1 cellular context compared by ENCODE assay signal in the genomic region with DNA sequence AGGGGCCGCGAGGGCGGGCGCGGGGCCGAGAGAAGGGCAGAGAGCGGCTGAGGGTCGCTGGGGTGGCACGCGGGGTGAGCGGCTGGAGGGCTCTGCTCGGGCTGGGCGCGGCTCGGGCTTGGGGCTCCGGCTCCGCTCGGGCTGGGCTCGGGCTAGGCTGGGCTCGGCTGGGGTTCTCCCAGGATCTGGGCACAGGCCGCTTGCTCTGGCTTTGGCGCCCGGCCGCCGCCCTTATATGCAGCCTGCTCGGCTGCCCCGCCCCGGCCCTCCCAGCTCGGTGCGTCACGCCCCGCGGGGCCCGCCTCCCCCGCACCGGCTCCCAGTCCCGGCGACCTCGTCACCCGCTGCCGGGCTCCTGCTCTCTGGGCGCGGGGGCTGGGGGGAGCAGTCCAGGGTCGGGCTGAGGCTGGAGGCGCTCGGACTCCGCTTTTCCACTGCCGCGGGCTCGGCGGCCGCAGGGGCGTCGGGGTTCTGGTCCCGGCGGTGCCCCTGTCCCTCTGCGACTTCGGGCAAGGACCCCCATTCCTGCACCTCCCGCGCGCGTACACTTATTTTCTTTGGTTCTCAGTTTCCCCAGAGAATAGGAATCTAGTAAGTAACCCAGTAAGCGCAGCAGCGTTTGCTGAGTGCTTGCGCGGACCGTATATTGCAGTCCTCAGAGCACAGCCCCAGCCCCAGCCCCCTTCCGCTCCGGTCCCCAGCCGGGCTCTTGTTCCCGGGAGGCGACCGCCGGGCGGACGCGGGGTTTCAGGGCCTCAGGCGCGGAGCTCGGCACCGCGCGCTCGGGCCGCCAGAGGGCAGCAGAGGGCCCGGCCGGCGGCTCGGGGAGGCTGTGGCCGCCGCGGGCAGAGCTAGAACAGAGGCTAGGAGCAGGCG.
TF ChIP-seq lines count a peak whose summit lies in the region.

A gene with protein sequence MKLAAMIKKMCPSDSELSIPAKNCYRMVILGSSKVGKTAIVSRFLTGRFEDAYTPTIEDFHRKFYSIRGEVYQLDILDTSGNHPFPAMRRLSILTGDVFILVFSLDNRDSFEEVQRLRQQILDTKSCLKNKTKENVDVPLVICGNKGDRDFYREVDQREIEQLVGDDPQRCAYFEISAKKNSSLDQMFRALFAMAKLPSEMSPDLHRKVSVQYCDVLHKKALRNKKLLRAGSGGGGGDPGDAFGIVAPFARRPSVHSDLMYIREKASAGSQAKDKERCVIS (minus strand): TSS at position 207 of the 876 bp plus-strand sequence. CDS start 214 bp downstream, outside the sequence.

TF ChIP-seq in HepG2, 621 proteins besides CTCF, POLR2A, EP300 and RAD21 (continued from another document and continues in another):
- TF ChIP-seq, protein P1, sequence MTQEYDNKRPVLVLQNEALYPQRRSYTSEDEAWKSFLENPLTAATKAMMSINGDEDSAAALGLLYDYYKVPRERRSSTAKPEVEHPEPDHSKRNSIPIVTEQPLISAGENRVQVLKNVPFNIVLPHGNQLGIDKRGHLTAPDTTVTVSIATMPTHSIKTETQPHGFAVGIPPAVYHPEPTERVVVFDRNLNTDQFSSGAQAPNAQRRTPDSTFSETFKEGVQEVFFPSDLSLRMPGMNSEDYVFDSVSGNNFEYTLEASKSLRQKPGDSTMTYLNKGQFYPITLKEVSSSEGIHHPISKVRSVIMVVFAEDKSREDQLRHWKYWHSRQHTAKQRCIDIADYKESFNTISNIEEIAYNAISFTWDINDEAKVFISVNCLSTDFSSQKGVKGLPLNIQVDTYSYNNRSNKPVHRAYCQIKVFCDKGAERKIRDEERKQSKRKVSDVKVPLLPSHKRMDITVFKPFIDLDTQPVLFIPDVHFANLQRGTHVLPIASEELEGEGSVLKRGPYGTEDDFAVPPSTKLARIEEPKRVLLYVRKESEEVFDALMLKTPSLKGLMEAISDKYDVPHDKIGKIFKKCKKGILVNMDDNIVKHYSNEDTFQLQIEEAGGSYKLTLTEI (CRISPR knock-in tag; conservative IDR thresholded peaks at IDR 0.05), result no peak
- TF ChIP-seq HIVEP1 (CRISPR knock-in tag; IDR thresholded peaks at IDR 0.05) (no peak), MBNL3 (CRISPR knock-in tag; conservative IDR thresholded peaks at IDR 0.05) (no peak), TGIF2 (CRISPR knock-in tag; IDR thresholded peaks at IDR 0.05) (no peak), ZNF343 (CRISPR knock-in tag; IDR thresholded peaks at IDR 0.05) (no peak), NFIB (CRISPR knock-in tag; IDR thresholded peaks at IDR 0.05; ENCODE audit: borderline replicate concordance) (no peak), ZNF660 (CRISPR knock-in tag; IDR thresholded peaks at IDR 0.05; ENCODE audit: borderline replicate concordance, low read depth) (no peak), FOSL1 (CRISPR knock-in tag; IDR thresholded peaks at IDR 0.05; ENCODE audit: borderline replicate concordance) (no peak), HNF4G (IDR thresholded peaks at IDR 0.05; ENCODE audit: borderline replicate concordance, low read depth, low read length) (no peak), HNF4G (CRISPR knock-in tag; IDR thresholded peaks at IDR 0.05; ENCODE audit: borderline replicate concordance, low read depth) (0 out of 2 replicates have a peak, but pooled peaks have one; percentile 34), MATR3 (CRISPR knock-in tag; IDR thresholded peaks at IDR 0.05) (no peak), GATAD2A (CRISPR knock-in tag; IDR thresholded peaks at IDR 0.05) (no peak), ZEB1 (IDR thresholded peaks at IDR 0.05; ENCODE audit: insufficient replicate concordance, low read depth) (no peak), ZNF230 (CRISPR knock-in tag; IDR thresholded peaks at IDR 0.05) (0 out of 2 replicates have a peak, but pooled peaks have one; percentile 13), SIX1 (CRISPR knock-in tag; IDR thresholded peaks at IDR 0.05; ENCODE audit: borderline replicate concordance) (no peak), SOX5 (CRISPR knock-in tag; IDR thresholded peaks at IDR 0.05; ENCODE audit: borderline replicate concordance) (no peak; the same call in 1 of the 2 replicates), JDP2 (CRISPR knock-in tag; IDR thresholded peaks at IDR 0.05; ENCODE audit: borderline replicate concordance) (no peak), CBX1 (IDR thresholded peaks at IDR 0.05; ENCODE audit: low read depth) (peak; percentile 37), ZNF672 (CRISPR knock-in tag; IDR thresholded peaks at IDR 0.05) (no peak), ETV6 (CRISPR knock-in tag; conservative IDR thresholded peaks at IDR 0.05) (no peak)
- TF ChIP-seq, protein P2, sequence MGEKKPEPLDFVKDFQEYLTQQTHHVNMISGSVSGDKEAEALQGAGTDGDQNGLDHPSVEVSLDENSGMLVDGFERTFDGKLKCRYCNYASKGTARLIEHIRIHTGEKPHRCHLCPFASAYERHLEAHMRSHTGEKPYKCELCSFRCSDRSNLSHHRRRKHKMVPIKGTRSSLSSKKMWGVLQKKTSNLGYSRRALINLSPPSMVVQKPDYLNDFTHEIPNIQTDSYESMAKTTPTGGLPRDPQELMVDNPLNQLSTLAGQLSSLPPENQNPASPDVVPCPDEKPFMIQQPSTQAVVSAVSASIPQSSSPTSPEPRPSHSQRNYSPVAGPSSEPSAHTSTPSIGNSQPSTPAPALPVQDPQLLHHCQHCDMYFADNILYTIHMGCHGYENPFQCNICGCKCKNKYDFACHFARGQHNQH (CRISPR knock-in tag; IDR thresholded peaks at IDR 0.05), result no peak
- TF ChIP-seq, protein P3, sequence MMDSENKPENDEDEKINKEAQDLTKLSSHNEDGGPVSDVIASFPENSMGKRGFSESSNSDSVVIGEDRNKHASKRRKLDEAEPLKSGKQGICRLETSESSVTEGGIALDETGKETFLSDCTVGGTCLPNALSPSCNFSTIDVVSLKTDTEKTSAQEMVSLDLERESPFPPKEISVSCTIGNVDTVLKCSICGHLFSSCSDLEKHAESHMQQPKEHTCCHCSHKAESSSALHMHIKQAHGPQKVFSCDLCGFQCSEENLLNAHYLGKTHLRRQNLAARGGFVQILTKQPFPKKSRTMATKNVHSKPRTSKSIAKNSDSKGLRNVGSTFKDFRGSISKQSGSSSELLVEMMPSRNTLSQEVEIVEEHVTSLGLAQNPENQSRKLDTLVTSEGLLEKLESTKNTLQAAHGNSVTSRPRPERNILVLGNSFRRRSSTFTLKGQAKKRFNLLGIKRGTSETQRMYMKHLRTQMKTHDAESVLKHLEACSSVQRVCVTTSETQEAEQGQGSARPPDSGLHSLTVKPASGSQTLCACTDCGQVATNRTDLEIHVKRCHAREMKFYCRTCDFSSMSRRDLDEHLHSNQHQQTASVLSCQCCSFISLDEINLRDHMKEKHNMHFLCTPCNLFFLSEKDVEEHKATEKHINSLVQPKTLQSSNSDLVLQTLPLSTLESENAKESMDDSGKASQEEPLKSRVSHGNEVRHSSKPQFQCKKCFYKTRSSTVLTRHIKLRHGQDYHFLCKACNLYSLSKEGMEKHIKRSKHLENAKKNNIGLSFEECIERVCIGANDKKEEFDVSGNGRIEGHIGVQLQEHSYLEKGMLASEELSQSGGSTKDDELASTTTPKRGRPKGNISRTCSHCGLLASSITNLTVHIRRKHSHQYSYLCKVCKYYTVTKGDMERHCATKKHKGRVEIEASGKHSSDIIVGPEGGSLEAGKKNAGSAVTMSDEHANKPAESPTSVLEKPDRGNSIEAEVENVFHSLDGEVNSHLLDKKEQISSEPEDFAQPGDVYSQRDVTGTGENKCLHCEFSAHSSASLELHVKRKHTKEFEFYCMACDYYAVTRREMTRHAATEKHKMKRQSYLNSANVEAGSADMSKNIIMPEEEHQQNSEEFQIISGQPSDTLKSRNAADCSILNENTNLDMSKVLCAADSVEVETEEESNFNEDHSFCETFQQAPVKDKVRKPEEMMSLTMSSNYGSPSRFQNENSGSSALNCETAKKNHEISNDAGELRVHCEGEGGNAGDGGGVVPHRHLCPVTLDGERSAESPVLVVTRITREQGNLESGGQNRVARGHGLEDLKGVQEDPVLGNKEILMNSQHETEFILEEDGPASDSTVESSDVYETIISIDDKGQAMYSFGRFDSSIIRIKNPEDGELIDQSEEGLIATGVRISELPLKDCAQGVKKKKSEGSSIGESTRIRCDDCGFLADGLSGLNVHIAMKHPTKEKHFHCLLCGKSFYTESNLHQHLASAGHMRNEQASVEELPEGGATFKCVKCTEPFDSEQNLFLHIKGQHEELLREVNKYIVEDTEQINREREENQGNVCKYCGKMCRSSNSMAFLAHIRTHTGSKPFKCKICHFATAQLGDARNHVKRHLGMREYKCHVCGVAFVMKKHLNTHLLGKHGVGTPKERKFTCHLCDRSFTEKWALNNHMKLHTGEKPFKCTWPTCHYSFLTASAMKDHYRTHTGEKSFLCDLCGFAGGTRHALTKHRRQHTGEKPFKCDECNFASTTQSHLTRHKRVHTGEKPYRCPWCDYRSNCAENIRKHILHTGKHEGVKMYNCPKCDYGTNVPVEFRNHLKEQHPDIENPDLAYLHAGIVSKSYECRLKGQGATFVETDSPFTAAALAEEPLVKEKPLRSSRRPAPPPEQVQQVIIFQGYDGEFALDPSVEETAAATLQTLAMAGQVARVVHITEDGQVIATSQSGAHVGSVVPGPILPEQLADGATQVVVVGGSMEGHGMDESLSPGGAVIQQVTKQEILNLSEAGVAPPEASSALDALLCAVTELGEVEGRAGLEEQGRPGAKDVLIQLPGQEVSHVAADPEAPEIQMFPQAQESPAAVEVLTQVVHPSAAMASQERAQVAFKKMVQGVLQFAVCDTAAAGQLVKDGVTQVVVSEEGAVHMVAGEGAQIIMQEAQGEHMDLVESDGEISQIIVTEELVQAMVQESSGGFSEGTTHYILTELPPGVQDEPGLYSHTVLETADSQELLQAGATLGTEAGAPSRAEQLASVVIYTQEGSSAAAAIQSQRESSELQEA (CRISPR knock-in tag; IDR thresholded peaks at IDR 0.05; ENCODE audit: not compliant biosample characterization), result no peak
- TF ChIP-seq, protein P4, sequence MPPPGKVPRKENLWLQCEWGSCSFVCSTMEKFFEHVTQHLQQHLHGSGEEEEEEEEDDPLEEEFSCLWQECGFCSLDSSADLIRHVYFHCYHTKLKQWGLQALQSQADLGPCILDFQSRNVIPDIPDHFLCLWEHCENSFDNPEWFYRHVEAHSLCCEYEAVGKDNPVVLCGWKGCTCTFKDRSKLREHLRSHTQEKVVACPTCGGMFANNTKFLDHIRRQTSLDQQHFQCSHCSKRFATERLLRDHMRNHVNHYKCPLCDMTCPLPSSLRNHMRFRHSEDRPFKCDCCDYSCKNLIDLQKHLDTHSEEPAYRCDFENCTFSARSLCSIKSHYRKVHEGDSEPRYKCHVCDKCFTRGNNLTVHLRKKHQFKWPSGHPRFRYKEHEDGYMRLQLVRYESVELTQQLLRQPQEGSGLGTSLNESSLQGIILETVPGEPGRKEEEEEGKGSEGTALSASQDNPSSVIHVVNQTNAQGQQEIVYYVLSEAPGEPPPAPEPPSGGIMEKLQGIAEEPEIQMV (CRISPR knock-in tag; IDR thresholded peaks at IDR 0.05; ENCODE audit: low read depth), result peak; percentile 72; the same call in 1 of the 2 replicates
- TF ChIP-seq, protein P5, sequence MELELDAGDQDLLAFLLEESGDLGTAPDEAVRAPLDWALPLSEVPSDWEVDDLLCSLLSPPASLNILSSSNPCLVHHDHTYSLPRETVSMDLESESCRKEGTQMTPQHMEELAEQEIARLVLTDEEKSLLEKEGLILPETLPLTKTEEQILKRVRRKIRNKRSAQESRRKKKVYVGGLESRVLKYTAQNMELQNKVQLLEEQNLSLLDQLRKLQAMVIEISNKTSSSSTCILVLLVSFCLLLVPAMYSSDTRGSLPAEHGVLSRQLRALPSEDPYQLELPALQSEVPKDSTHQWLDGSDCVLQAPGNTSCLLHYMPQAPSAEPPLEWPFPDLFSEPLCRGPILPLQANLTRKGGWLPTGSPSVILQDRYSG (CRISPR knock-in tag; IDR thresholded peaks at IDR 0.05), result no peak
- TF ChIP-seq, protein P6, sequence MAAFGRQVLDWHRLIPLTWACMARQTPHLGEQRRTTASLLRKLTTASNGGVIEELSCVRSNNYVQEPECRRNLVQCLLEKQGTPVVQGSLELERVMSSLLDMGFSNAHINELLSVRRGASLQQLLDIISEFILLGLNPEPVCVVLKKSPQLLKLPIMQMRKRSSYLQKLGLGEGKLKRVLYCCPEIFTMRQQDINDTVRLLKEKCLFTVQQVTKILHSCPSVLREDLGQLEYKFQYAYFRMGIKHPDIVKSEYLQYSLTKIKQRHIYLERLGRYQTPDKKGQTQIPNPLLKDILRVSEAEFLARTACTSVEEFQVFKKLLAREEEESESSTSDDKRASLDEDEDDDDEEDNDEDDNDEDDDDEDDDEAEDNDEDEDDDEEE (CRISPR knock-in tag; IDR thresholded peaks at IDR 0.05), result peak; percentile 44; the same call in 1 of the 2 replicates
- TF ChIP-seq, protein P7, sequence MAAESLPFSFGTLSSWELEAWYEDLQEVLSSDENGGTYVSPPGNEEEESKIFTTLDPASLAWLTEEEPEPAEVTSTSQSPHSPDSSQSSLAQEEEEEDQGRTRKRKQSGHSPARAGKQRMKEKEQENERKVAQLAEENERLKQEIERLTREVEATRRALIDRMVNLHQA (CRISPR knock-in tag; IDR thresholded peaks at IDR 0.05), result no peak
- TF ChIP-seq, protein P8, sequence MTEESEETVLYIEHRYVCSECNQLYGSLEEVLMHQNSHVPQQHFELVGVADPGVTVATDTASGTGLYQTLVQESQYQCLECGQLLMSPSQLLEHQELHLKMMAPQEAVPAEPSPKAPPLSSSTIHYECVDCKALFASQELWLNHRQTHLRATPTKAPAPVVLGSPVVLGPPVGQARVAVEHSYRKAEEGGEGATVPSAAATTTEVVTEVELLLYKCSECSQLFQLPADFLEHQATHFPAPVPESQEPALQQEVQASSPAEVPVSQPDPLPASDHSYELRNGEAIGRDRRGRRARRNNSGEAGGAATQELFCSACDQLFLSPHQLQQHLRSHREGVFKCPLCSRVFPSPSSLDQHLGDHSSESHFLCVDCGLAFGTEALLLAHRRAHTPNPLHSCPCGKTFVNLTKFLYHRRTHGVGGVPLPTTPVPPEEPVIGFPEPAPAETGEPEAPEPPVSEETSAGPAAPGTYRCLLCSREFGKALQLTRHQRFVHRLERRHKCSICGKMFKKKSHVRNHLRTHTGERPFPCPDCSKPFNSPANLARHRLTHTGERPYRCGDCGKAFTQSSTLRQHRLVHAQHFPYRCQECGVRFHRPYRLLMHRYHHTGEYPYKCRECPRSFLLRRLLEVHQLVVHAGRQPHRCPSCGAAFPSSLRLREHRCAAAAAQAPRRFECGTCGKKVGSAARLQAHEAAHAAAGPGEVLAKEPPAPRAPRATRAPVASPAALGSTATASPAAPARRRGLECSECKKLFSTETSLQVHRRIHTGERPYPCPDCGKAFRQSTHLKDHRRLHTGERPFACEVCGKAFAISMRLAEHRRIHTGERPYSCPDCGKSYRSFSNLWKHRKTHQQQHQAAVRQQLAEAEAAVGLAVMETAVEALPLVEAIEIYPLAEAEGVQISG (CRISPR knock-in tag; IDR thresholded peaks at IDR 0.05), result peak; percentile 7; the same call in 1 of the 2 replicates
